Comparison of ENCODE assay signal across 8 cellular contexts in the genomic region with DNA sequence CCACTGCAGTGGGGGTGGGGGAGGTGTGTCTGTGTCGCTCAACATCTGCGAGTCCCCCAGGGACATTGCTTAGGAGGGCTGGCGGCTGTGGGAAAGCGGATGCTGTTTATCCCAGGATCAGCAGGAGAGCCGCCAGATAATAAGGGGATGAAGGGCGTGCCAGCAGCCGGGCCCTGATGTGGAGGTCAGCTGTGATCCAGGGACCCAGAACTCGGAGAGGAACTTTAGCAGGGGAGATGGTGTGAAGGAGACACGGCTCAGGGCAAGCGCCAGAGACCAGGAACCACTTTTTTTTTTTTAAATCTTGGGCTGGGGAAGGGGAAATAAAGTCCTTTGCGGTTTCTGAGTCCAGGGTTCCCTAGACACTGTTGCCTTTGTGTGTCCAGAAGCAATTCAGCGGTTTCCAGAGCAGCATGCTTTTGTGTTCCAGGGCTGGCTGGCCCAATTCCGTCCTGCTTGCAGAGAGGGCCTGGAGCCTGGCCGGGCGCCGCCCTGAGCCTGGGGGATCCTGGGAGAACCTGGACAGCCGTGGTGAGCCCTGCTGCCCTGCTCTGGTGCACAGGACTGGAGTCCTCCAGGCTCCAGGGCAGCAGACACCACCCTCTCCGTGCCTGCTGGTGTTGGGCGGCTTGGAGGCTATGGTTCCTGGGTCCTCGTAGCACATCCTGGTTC. TPM values are rescaled to one million over a fixed set of nuclear protein-coding genes. Genes with fewer than 3 reads are reported as not detected.
A peak's percentile ranks its signal among the peaks of the same experiment; 100 is the strongest.
DNase-seq lines count a peak whose midpoint lies in the region; ATAC-seq and TF ChIP-seq lines count a peak whose summit lies in the region.

TSS of gene GRAMD4 (plus strand) at position 557 of the 672 bp plus-strand sequence. CDS start 6,414 bp downstream, outside the sequence.

- peak within 1 kb of the TSS; percentile 55 for H3K27ac ChIP-seq in layer of hippocampus (ENCODE audit: low read depth, low read length)
- H3K27ac ChIP-seq in suprapubic skin, result peak within 1 kb of the TSS; percentile 54

- H3K27ac Mint-ChIP-seq in activated CD4-positive, alpha-beta T cell treated with anti-CD3 and anti-CD28 coated beads, Interleukin-2, amount 10 ng/mL, durations not matched to agents 7 days and 5 days, result peak within 1 kb of the TSS; percentile 25

- peaks cover 50% of the 10 kb centered on the region for H3K4me1 ChIP-seq in suprapubic skin

- peaks cover 7% of the 10 kb centered on the region for H3K4me1 Mint-ChIP-seq in activated CD4-positive, alpha-beta T cell treated with anti-CD3 and anti-CD28 coated beads, Interleukin-2, amount 10 ng/mL, durations not matched to agents 7 days and 5 days

- CTCF ChIA-PET in activated CD4-positive, alpha-beta T cell treated with anti-CD3 and anti-CD28 coated beads, Interleukin-2, amount 10 ng/mL, durations not matched to agents 7 days and 5 days (lab: Charles Lee), result no interaction called here

- no peak for DNase-seq in activated CD4-positive, alpha-beta T cell treated with anti-CD3 and anti-CD28 coated beads, Interleukin-2, amount 10 ng/mL, durations not matched to agents 7 days and 5 days
- no peak for DNase-seq in activated CD4-positive, alpha-beta T cell treated with anti-CD3 and anti-CD28 coated beads, Interleukin-2, amount 50 U/mL, for 1 hour
- DNase-seq in anterior cingulate cortex (lab: John Stamatoyannopoulos, UW), result peak in 51 of 58 donors; percentile 17 to 90 (median 72)
- no peak for DNase-seq in suprapubic skin (ENCODE audit: low spot score in 2 of 2)
- no peak for DNase-seq in stimulated activated CD4-positive, alpha-beta T cell treated with anti-CD3 and anti-CD28 coated beads, Interleukin-4, amount 100 ng/mL, for 1 hour
- no peak for DNase-seq in iPS-NIHi11 (ENCODE audit: low spot score)

- H3K27me3 ChIP-seq in layer of hippocampus (ENCODE audit: control insufficient read depth, insufficient read depth, low read length) (no peaks in the 10 kb centered on the region), suprapubic skin (no peaks in the 10 kb centered on the region)

- H3K27me3 Mint-ChIP-seq in activated CD4-positive, alpha-beta T cell treated with anti-CD3 and anti-CD28 coated beads, Interleukin-2, amount 10 ng/mL, durations not matched to agents 7 days and 5 days, result no peaks in the 10 kb centered on the region

- POLR2A ChIA-PET in activated CD4-positive, alpha-beta T cell treated with anti-CD3 and anti-CD28 coated beads, Interleukin-2, amount 10 ng/mL, durations not matched to agents 7 days and 5 days (lab: Charles Lee), result no interaction called here

- WGBS in suprapubic skin, result 51% methylated on average over 16 of the region's 20 CpGs

- H3K9me3 Mint-ChIP-seq in activated CD4-positive, alpha-beta T cell treated with anti-CD3 and anti-CD28 coated beads, Interleukin-2, amount 10 ng/mL, durations not matched to agents 7 days and 5 days, result no peaks in the 10 kb centered on the region

- no peaks in the 10 kb centered on the region for H3K36me3 Mint-ChIP-seq in activated CD4-positive, alpha-beta T cell treated with anti-CD3 and anti-CD28 coated beads, Interleukin-2, amount 10 ng/mL, durations not matched to agents 7 days and 5 days (ENCODE audit: low read depth)

- H3K9me3 ChIP-seq in suprapubic skin, result no peaks in the 10 kb centered on the region

- H3K4me3 Mint-ChIP-seq in activated CD4-positive, alpha-beta T cell treated with anti-CD3 and anti-CD28 coated beads, Interleukin-2, amount 10 ng/mL, durations not matched to agents 7 days and 5 days, result no peak within 1 kb of the TSS

- TF ChIP-seq POLR2A in suprapubic skin (IDR thresholded peaks at IDR 0.05), result no peak

- ATAC-seq in HG03045 (IDR thresholded peaks at IDR 0.05; ENCODE audit: unreplicated experiment), result no peak

- H3K4me3 ChIP-seq in suprapubic skin, result no peak within 1 kb of the TSS

- H3K36me3 ChIP-seq in suprapubic skin, result no peaks in the 10 kb centered on the region

- TF ChIP-seq EP300 in suprapubic skin (IDR thresholded peaks at IDR 0.05), result no peak

- no peak for TF ChIP-seq CTCF in suprapubic skin (IDR thresholded peaks at IDR 0.05)

RNA-seq across cellular contexts. Expression of gene GRAMD4, which starts in this region (rescaled TPM):
- 10 to 100 TPM; 40.8 to 43.2 TPM for total RNA-seq in activated CD4-positive, alpha-beta T cell treated with anti-CD3 and anti-CD28 coated beads, Interleukin-2, amount 10 ng/mL, durations not matched to agents 7 days and 5 days
- total RNA-seq in suprapubic skin, result 100 to 1,000 TPM in 3 of 4 donors, 10 to 100 TPM in 1; 64.1 to 230 (median 164) TPM

Comparison
In these comparisons a context has a peak if more than half of its experiments do, and no peak if none do; other contexts are left out.
1. DNase-seq: peak in anterior cingulate cortex (51 of 58); none in activated CD4-positive, alpha-beta T cell treated with anti-CD3 and anti-CD28 coated beads, Interleukin-2, amount 10 ng/mL, durations not matched to agents 7 days and 5 days (single experiment), activated CD4-positive, alpha-beta T cell treated with anti-CD3 and anti-CD28 coated beads, Interleukin-2, amount 50 U/mL, for 1 hour (single experiment), suprapubic skin (0 of 2), stimulated activated CD4-positive, alpha-beta T cell treated with anti-CD3 and anti-CD28 coated beads, Interleukin-4, amount 100 ng/mL, for 1 hour (single experiment) and iPS-NIHi11 (single experiment).